17 cellular contexts compared by ENCODE assay signal in genomic region chr1:244246334-244246733, GRCh38.
DNase-seq lines count a peak whose midpoint lies in the region; ATAC-seq and TF ChIP-seq lines count a peak whose summit lies in the region.
"Had no signal": no experiment of that assay in that cellular context is flagged by ENCODE, and none has a peak within 500 bp of the region (broad histone marks: within the 10 kb centered on the region; RNA-seq: fewer than 3 reads in every experiment).

No MANE protein-coding gene starts in this region.

- no peaks in the 10 kb centered on the region for H3K36me3 Mint-ChIP-seq in type B pancreatic cell

- DNase-seq in NOMO-1 (lab: John Stamatoyannopoulos, UW; ENCODE audit: unreplicated experiment in 2 of 2) (peak; percentile 38 to 47), NOMO-1 treated with dmso at 0.1 percent for 144 hours (lab: John Stamatoyannopoulos, UW; ENCODE audit: unreplicated experiment) (no peak), SKM-1 (lab: John Stamatoyannopoulos, UW; ENCODE audit: unreplicated experiment) (peak; percentile 58), left lobe of liver (ENCODE audit: low spot score) (peak; percentile 3), type B pancreatic cell (ENCODE audit: extremely low spot score, unreplicated experiment) (peak; percentile 7)
- no peak for DNase-seq in activated CD4-positive, alpha-beta T cell treated with anti-CD3 and anti-CD28 coated beads for 4 hours
- DNase-seq: 8988T, C1 segment of cervical spinal cord, HCEC 1CT, KG1, NCI-H187 treated with DMSO at 0.1 percent for 48 hours, NCI-H2171, NCI-H446 treated with DMSO at 0.1 percent for 48 hours, NCI-H748 treated with DMSO at 0.1 percent for 48 hours, RPMI8226 had no signal

- ATAC-seq in left lobe of liver (no peak), HG03045 (IDR thresholded peaks at IDR 0.05; ENCODE audit: unreplicated experiment) (no peak), GM19467 (IDR thresholded peaks at IDR 0.05; ENCODE audit: unreplicated experiment) (no peak)

- H3K27me3 Mint-ChIP-seq in type B pancreatic cell, result no peaks in the 10 kb centered on the region

- no peaks in the 10 kb centered on the region for H3K4me1 Mint-ChIP-seq in type B pancreatic cell (ENCODE audit: unreplicated experiment)

- no peak for TF ChIP-seq CTCF in type B pancreatic cell (conservative IDR thresholded peaks at IDR 0.05)

- H3K27ac Mint-ChIP-seq in type B pancreatic cell, result no peak overlapping the region

- no peaks in the 10 kb centered on the region for H3K9me3 Mint-ChIP-seq in type B pancreatic cell

- H3K4me3 Mint-ChIP-seq in type B pancreatic cell, result no peak overlapping the region

Comparison
In these comparisons a context has a peak if more than half of its experiments do, and no peak if none do; other contexts are left out.
1. DNase-seq: peak in NOMO-1 (2 of 2), SKM-1 (single experiment), left lobe of liver (single experiment) and type B pancreatic cell (single experiment); none in NOMO-1 treated with dmso at 0.1 percent for 144 hours (single experiment) and activated CD4-positive, alpha-beta T cell treated with anti-CD3 and anti-CD28 coated beads for 4 hours (0 of 2).